Comparison of ENCODE assay signal across 8 cellular contexts in the genomic region with DNA sequence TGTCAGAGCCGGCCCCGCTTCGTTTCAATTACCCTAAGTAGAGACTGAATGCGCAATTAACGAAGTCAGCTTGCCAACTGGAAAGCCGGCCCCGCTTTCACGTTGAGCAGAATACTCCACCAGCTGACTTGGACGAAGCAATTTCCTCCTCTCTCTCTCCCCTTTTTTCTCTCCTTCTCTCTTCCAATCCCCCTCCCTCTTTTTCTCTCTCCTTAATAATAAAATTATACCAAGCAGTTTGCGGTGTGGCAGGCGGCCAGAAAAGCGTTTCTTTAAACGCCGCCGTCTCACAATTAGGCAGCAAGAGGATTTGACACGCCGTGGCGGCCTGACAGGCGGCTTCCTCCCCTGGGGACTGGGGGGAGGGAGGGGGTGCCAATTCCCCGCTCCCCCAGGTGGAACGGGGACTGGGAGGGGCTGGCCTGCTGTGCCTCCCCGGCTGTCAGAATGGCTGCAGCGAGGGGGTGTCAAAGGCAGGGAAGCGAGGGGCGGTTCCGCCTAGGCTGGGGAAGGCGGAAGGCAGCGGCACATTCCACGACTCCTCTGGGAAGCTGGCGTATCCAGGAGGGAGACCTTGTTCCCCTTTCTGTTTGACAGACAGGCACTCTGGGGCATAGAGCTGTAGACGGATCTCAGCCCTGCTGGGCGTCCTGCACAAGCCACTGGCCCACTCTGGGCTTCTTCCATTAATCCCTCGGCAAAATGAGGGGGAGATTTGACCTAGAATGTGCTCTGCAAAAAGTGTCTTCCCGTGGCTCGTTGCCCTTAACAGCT. TPM values are rescaled to one million over a fixed set of nuclear protein-coding genes. Genes with fewer than 3 reads are reported as not detected.
DNase-seq lines count a peak whose midpoint lies in the region; ATAC-seq and TF ChIP-seq lines count a peak whose summit lies in the region.

No MANE protein-coding gene starts in this region.

- H3K27ac Mint-ChIP-seq in chondrocyte (ENCODE audit: unreplicated experiment), result peak overlapping the region; percentile 46
- H3K27ac Mint-ChIP-seq in stimulated activated naive CD8-positive, alpha-beta T cell treated with anti-CD3 and anti-CD28 coated beads, Interleukin-15, Interleukin-2, amounts not matched to agents 100 ng/mL and 50 ng/mL, for 24 hours, result peak overlapping the region; percentile 72

- H4K20me1 ChIP-seq in BLaER1 treated with 17β-estradiol and CSF1 and Interleukin-3, amounts not matched to agents 10 nM and 100 nM, result peaks cover 97 to 100% (median 99%) of the 10 kb centered on the region in 11 experiments
- H4K20me1 ChIP-seq in OCI-LY3 (ENCODE audit: insufficient read depth, low read length), result peaks cover 8% of the 10 kb centered on the region; the same call in 1 of the 2 replicates

- no peak for ATAC-seq in GM21619 (IDR thresholded peaks at IDR 0.05; ENCODE audit: unreplicated experiment)
- no peak for ATAC-seq in HG03469 (IDR thresholded peaks at IDR 0.05; ENCODE audit: unreplicated experiment)

- 44% methylated on average over 35 of the region's 35 CpGs for WGBS in liver

- H3K27me3 Mint-ChIP-seq in chondrocyte (ENCODE audit: low read depth), result no peaks in the 10 kb centered on the region
- H3K27me3 Mint-ChIP-seq in stimulated activated naive CD8-positive, alpha-beta T cell treated with anti-CD3 and anti-CD28 coated beads, Interleukin-15, Interleukin-2, amounts not matched to agents 100 ng/mL and 50 ng/mL, for 24 hours, result peaks cover 4% of the 10 kb centered on the region

- H3K4me1 ChIP-seq in BLaER1 treated with 17β-estradiol and CSF1 and Interleukin-3, amounts not matched to agents 10 nM and 100 nM, result peaks cover 49 to 96% (median 91%) of the 10 kb centered on the region in 10 experiments
- H3K4me1 ChIP-seq in HAP-1 (peaks cover 26% of the 10 kb centered on the region), OCI-LY3 (ENCODE audit: low read length) (no peaks in the 10 kb centered on the region), liver (ENCODE audit: control insufficient read depth in 4 of 4, insufficient read depth in 4 of 4, low read length in 3 of 4) (peaks cover 26 to 52% (median 33%) of the 10 kb centered on the region in 4 donors)

- peak overlapping the region; percentile 48 to 71 (median 62) for H3K4me3 ChIP-seq in BLaER1 treated with 17β-estradiol and CSF1 and Interleukin-3, amounts not matched to agents 10 nM and 100 nM
- H3K4me3 ChIP-seq in HAP-1 (peak overlapping the region; percentile 27), OCI-LY3 (ENCODE audit: low read length) (peak overlapping the region; percentile 69), liver (ENCODE audit: low read depth in 1 of 3, low read length in 3 of 3) (peak overlapping the region in 1 of 3 donors; percentile 61)

- peaks cover 0 to 6% (median 0%) of the 10 kb centered on the region in 11 experiments; a peak in 2 of 22 replicates for H3K36me3 ChIP-seq in BLaER1 treated with 17β-estradiol and CSF1 and Interleukin-3, amounts not matched to agents 10 nM and 100 nM
- no peaks in the 10 kb centered on the region for H3K36me3 ChIP-seq in HAP-1 (replicated peaks)
- no peaks in the 10 kb centered on the region for H3K36me3 ChIP-seq in OCI-LY3 (replicated peaks; ENCODE audit: low read depth, low read length)
- no peaks in the 10 kb centered on the region for H3K36me3 ChIP-seq in liver (ENCODE audit: control insufficient read depth in 4 of 4, insufficient read depth in 3 of 4, low read depth in 1 of 4, low read length in 3 of 4)

- no peaks in the 10 kb centered on the region for H3K9me3 Mint-ChIP-seq in chondrocyte (ENCODE audit: low read depth)
- no peaks in the 10 kb centered on the region for H3K9me3 Mint-ChIP-seq in stimulated activated naive CD8-positive, alpha-beta T cell treated with anti-CD3 and anti-CD28 coated beads, Interleukin-15, Interleukin-2, amounts not matched to agents 100 ng/mL and 50 ng/mL, for 24 hours

- no peaks in the 10 kb centered on the region for H3K79me2 ChIP-seq in OCI-LY3 (ENCODE audit: low read length)

- peak overlapping the region; percentile 16 to 77 (median 66); a peak in 20 of 22 replicates for H3K9ac ChIP-seq in BLaER1 treated with 17β-estradiol and CSF1 and Interleukin-3, amounts not matched to agents 10 nM and 100 nM
- no peak overlapping the region for H3K9ac ChIP-seq in OCI-LY3 (ENCODE audit: low read length)
- H3K9ac ChIP-seq in liver (ENCODE audit: low read depth in 1 of 2, low read length in 2 of 2), result no peak overlapping the region

- peaks cover 32% of the 10 kb centered on the region for H3K4me1 Mint-ChIP-seq in chondrocyte (ENCODE audit: low read depth)
- peaks cover 26% of the 10 kb centered on the region for H3K4me1 Mint-ChIP-seq in stimulated activated naive CD8-positive, alpha-beta T cell treated with anti-CD3 and anti-CD28 coated beads, Interleukin-15, Interleukin-2, amounts not matched to agents 100 ng/mL and 50 ng/mL, for 24 hours (ENCODE audit: low read depth)

- H3K27me3 ChIP-seq in BLaER1 treated with 17β-estradiol and CSF1 and Interleukin-3, amounts not matched to agents 10 nM and 100 nM, result peaks cover 0 to 40% (median 6%) of the 10 kb centered on the region in 11 experiments; a peak in 10 of 22 replicates
- H3K27me3 ChIP-seq in HAP-1 (ENCODE audit: low read depth) (no peaks in the 10 kb centered on the region), OCI-LY3 (ENCODE audit: low read depth, low read length) (no peaks in the 10 kb centered on the region), liver (ENCODE audit: control insufficient read depth in 4 of 4, insufficient read depth in 4 of 4, low read length in 3 of 4) (no peaks in the 10 kb centered on the region)

- no peaks in the 10 kb centered on the region for H3K9me3 ChIP-seq in BLaER1 treated with 17β-estradiol and CSF1 and Interleukin-3, amounts not matched to agents 10 nM and 100 nM (replicated peaks in 1 of 11)
- H3K9me3 ChIP-seq in HAP-1 (no peaks in the 10 kb centered on the region), OCI-LY3 (ENCODE audit: insufficient read depth, low read length) (no peaks in the 10 kb centered on the region), liver (ENCODE audit: control insufficient read depth in 4 of 4, low read length in 3 of 4) (no peaks in the 10 kb centered on the region)

- DNase-seq in HAP-1 (ENCODE audit: low spot score in 2 of 2), result peak; percentile 63 to 75
- DNase-seq in chondrocyte (ENCODE audit: low spot score), result peak; percentile 87

- TF ChIP-seq RAD21 in liver (IDR thresholded peaks at IDR 0.05), result no peak

- no peak overlapping the region for H2AFZ ChIP-seq in OCI-LY3 (ENCODE audit: low read depth, low read length)

- TF ChIP-seq CTCF in OCI-LY3 (IDR thresholded peaks at IDR 0.05; ENCODE audit: low read depth, low read length) (no peak), chondrocyte (IDR thresholded peaks at IDR 0.05) (no peak), liver (IDR thresholded peaks at IDR 0.05; ENCODE audit: low read depth, low read length, missing input control) (no peak)

- in situ Hi-C loops in HAP-1 (cut with MboI; ENCODE audit: low sequenced_read_pairs), result no loop called here

- H3K4me3 Mint-ChIP-seq in chondrocyte (ENCODE audit: unreplicated experiment), result peak overlapping the region; percentile 60
- H3K4me3 Mint-ChIP-seq in stimulated activated naive CD8-positive, alpha-beta T cell treated with anti-CD3 and anti-CD28 coated beads, Interleukin-15, Interleukin-2, amounts not matched to agents 100 ng/mL and 50 ng/mL, for 24 hours, result peak overlapping the region; percentile 68

- H3K4me2 ChIP-seq in BLaER1 treated with 17β-estradiol and CSF1 and Interleukin-3, amounts not matched to agents 10 nM and 100 nM, result peak overlapping the region; percentile 95 to 100 (median 100)
- peak overlapping the region; percentile 65 for H3K4me2 ChIP-seq in OCI-LY3 (ENCODE audit: low read length)

- peak overlapping the region in 6 of 11 experiments; percentile 15 to 65 (median 52); a peak in 9 of 22 replicates for H3K27ac ChIP-seq in BLaER1 treated with 17β-estradiol and CSF1 and Interleukin-3, amounts not matched to agents 10 nM and 100 nM
- no peak overlapping the region for H3K27ac ChIP-seq in OCI-LY3 (ENCODE audit: low read length)
- peak overlapping the region; percentile 64 for H3K27ac ChIP-seq in liver (ENCODE audit: low read depth in 1 of 2, low read length in 2 of 2)

- no peaks in the 10 kb centered on the region for H3K36me3 Mint-ChIP-seq in chondrocyte (ENCODE audit: low read depth)
- H3K36me3 Mint-ChIP-seq in stimulated activated naive CD8-positive, alpha-beta T cell treated with anti-CD3 and anti-CD28 coated beads, Interleukin-15, Interleukin-2, amounts not matched to agents 100 ng/mL and 50 ng/mL, for 24 hours (ENCODE audit: low read depth), result no peaks in the 10 kb centered on the region

TF ChIP-seq in liver, 16 proteins besides CTCF, POLR2A, EP300 and RAD21 (continues in another document):
- no peak for TF ChIP-seq FOXA2 (IDR thresholded peaks at IDR 0.05)
- TF ChIP-seq YY1 (IDR thresholded peaks at IDR 0.05), result no peak
- TF ChIP-seq EGR1 (IDR thresholded peaks at IDR 0.05; ENCODE audit: low read depth in 2 of 2), result no peak
- TF ChIP-seq TAF1 (conservative IDR thresholded peaks at IDR 0.05), result no peak
- TF ChIP-seq, protein P1, sequence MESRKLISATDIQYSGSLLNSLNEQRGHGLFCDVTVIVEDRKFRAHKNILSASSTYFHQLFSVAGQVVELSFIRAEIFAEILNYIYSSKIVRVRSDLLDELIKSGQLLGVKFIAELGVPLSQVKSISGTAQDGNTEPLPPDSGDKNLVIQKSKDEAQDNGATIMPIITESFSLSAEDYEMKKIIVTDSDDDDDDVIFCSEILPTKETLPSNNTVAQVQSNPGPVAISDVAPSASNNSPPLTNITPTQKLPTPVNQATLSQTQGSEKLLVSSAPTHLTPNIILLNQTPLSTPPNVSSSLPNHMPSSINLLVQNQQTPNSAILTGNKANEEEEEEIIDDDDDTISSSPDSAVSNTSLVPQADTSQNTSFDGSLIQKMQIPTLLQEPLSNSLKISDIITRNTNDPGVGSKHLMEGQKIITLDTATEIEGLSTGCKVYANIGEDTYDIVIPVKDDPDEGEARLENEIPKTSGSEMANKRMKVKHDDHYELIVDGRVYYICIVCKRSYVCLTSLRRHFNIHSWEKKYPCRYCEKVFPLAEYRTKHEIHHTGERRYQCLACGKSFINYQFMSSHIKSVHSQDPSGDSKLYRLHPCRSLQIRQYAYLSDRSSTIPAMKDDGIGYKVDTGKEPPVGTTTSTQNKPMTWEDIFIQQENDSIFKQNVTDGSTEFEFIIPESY (IDR thresholded peaks at IDR 0.05), result no peak
- no peak for TF ChIP-seq GABPA (IDR thresholded peaks at IDR 0.05 in 1 of 2, conservative IDR thresholded peaks at IDR 0.05 in 1 of 2)
- TF ChIP-seq RXRA (IDR thresholded peaks at IDR 0.05), result no peak
- TF ChIP-seq, protein P2, sequence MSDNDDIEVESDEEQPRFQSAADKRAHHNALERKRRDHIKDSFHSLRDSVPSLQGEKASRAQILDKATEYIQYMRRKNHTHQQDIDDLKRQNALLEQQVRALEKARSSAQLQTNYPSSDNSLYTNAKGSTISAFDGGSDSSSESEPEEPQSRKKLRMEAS (IDR thresholded peaks at IDR 0.05), result no peak
- TF ChIP-seq, protein P3, sequence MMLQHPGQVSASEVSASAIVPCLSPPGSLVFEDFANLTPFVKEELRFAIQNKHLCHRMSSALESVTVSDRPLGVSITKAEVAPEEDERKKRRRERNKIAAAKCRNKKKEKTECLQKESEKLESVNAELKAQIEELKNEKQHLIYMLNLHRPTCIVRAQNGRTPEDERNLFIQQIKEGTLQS (IDR thresholded peaks at IDR 0.05), result no peak

RNA-seq across cellular contexts. Expression of a gene that starts 52.8 kb away (rescaled TPM):
- total RNA-seq in chondrocyte (22.8 to 26.7 TPM (median 23.4 TPM) in 3 replicates), liver (100 to 1,000 TPM in 1 of 2 donors, 10 to 100 TPM in 1; 66.8 to 133 TPM)
- polyA plus RNA-seq in liver, result 100 to 1,000 TPM in 1 of 2 donors, 10 to 100 TPM in 1; 74.0 to 127 TPM

Comparison
In these comparisons a context has a peak if more than half of its experiments do, and no peak if none do; other contexts are left out.
1. H3K9ac ChIP-seq: peak in BLaER1 treated with 17β-estradiol and CSF1 and Interleukin-3, amounts not matched to agents 10 nM and 100 nM (11 of 11); none in OCI-LY3 (single experiment) and liver (0 of 2).